Comparison of ENCODE assay signal across 8 cellular contexts in genomic region chr3:128153156-128154011, GRCh38. TPM values are rescaled to one million over a fixed set of nuclear protein-coding genes. Genes with fewer than 3 reads are reported as not detected.
DNase-seq lines count a peak whose midpoint lies in the region; ATAC-seq and TF ChIP-seq lines count a peak whose summit lies in the region.

A gene with protein sequence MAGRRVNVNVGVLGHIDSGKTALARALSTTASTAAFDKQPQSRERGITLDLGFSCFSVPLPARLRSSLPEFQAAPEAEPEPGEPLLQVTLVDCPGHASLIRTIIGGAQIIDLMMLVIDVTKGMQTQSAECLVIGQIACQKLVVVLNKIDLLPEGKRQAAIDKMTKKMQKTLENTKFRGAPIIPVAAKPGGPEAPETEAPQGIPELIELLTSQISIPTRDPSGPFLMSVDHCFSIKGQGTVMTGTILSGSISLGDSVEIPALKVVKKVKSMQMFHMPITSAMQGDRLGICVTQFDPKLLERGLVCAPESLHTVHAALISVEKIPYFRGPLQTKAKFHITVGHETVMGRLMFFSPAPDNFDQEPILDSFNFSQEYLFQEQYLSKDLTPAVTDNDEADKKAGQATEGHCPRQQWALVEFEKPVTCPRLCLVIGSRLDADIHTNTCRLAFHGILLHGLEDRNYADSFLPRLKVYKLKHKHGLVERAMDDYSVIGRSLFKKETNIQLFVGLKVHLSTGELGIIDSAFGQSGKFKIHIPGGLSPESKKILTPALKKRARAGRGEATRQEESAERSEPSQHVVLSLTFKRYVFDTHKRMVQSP (plus strand): TSS chr3:128153481. CDS start chr3:128153508, 27 bp downstream.

- H4K20me1 ChIP-seq in H9 (ENCODE audit: control insufficient read depth, insufficient read depth, insufficient read length) = no peaks in the 10 kb centered on the region

- H3K14ac ChIP-seq in H9 (ENCODE audit: insufficient read depth, low read length) (peak within 1 kb of the TSS; percentile 71; the same call in 1 of the 2 replicates), neuronal stem cell (ENCODE audit: low read length) (no peak within 1 kb of the TSS)

- ATAC-seq in foreskin keratinocyte = peak; percentile 85

- H4K5ac ChIP-seq in H9 (ENCODE audit: insufficient read length, low read depth, low read length) = no peak within 1 kb of the TSS

- H3K9me3 ChIP-seq in H9 (ENCODE audit: control insufficient read depth, low read depth, low read length) (no peaks in the 10 kb centered on the region), SJCRH30 (replicated peaks) (peaks cover 2% of the 10 kb centered on the region; the same call in 1 of the 2 replicates), neuronal stem cell (replicated peaks in 1 of 2; ENCODE audit: control insufficient read depth in 2 of 2, insufficient read depth in 1 of 2, low read depth in 1 of 2, low read length in 2 of 2) (peaks cover 0 to 12% of the 10 kb centered on the region in 2 donors), subcutaneous abdominal adipose tissue (ENCODE audit: control insufficient read depth in 5 of 5, low read length in 5 of 5) (no peaks in the 10 kb centered on the region)

- H3K56ac ChIP-seq in H9 (ENCODE audit: insufficient read length, low read depth, low read length) = no peak within 1 kb of the TSS

- H2BK15ac ChIP-seq in H9 (ENCODE audit: low read depth, low read length) (no peak within 1 kb of the TSS), neuronal stem cell (ENCODE audit: low read length) (no peak within 1 kb of the TSS)

- no peaks in the 10 kb centered on the region for H3K4me1 ChIP-seq in H9 (ENCODE audit: insufficient read depth, low read length)
- H3K4me1 ChIP-seq in SJCRH30 = no peaks in the 10 kb centered on the region
- H3K4me1 ChIP-seq in foreskin keratinocyte = peaks cover 4% of the 10 kb centered on the region
- H3K4me1 ChIP-seq in neuronal stem cell (ENCODE audit: control insufficient read depth in 2 of 2, insufficient read depth in 1 of 2, low read depth in 1 of 2, low read length in 2 of 2) = no peaks in the 10 kb centered on the region
- H3K4me1 ChIP-seq in subcutaneous abdominal adipose tissue (ENCODE audit: control insufficient read depth in 5 of 5, insufficient read depth in 5 of 5, low read length in 5 of 5) = peaks cover 0 to 13% (median 10%) of the 10 kb centered on the region in 5 donors

- H2BK120ac ChIP-seq in H9 (ENCODE audit: low read depth, low read length, poor library complexity, severe bottlenecking) = no peak within 1 kb of the TSS
- H2BK120ac ChIP-seq in neuronal stem cell (ENCODE audit: low read depth, low read length) = no peak within 1 kb of the TSS

- H3K9ac ChIP-seq in H9 (ENCODE audit: extremely low read depth, insufficient read length, low read length) = peak within 1 kb of the TSS; percentile 79
- peak within 1 kb of the TSS; percentile 95 for H3K9ac ChIP-seq in neuronal stem cell (ENCODE audit: low read depth, low read length, poor library complexity)
- peak within 1 kb of the TSS; percentile 83 to 92 (median 85) for H3K9ac ChIP-seq in subcutaneous abdominal adipose tissue (ENCODE audit: low read length in 5 of 5)

- no peak within 1 kb of the TSS for H2BK5ac ChIP-seq in H9 (ENCODE audit: insufficient read length, low read length)
- H2BK5ac ChIP-seq in neuronal stem cell (ENCODE audit: low read length) = no peak within 1 kb of the TSS

- H2BK20ac ChIP-seq in H9 (ENCODE audit: low read depth, low read length, poor library complexity, severe bottlenecking) = no peak within 1 kb of the TSS

- H3K27ac ChIP-seq in H9 (ENCODE audit: insufficient read length, low read depth, low read length) = no peak within 1 kb of the TSS
- peak within 1 kb of the TSS; percentile 70 for H3K27ac ChIP-seq in SJCRH30
- H3K27ac ChIP-seq in foreskin keratinocyte = no peak within 1 kb of the TSS
- no peak within 1 kb of the TSS for H3K27ac ChIP-seq in neuronal stem cell (replicated peaks; ENCODE audit: low read length)
- peak within 1 kb of the TSS; percentile 60 for H3K27ac ChIP-seq in subcutaneous abdominal adipose tissue (ENCODE audit: low read depth, low read length)

- no peak within 1 kb of the TSS for H3T11ph ChIP-seq in H9 (ENCODE audit: low read length)

- H3K4me2 ChIP-seq in H9 (ENCODE audit: insufficient read depth, insufficient read length, low read length) = peak within 1 kb of the TSS; percentile 32
- peak within 1 kb of the TSS; percentile 66 for H3K4me2 ChIP-seq in neuronal stem cell (ENCODE audit: insufficient read depth, low read length, poor library complexity, severe bottlenecking)

- TF ChIP-seq CTCF in H9 (conservative IDR thresholded peaks at IDR 0.05) = no peak
- TF ChIP-seq CTCF in foreskin keratinocyte (conservative IDR thresholded peaks at IDR 0.05) = no peak

- H3K4me3 ChIP-seq in SJCRH30 = peak within 1 kb of the TSS; percentile 97
- peak within 1 kb of the TSS; percentile 79 to 93 for H3K4me3 ChIP-seq in neuronal stem cell (ENCODE audit: low read length in 2 of 2)
- H3K4me3 ChIP-seq in subcutaneous abdominal adipose tissue (ENCODE audit: low read depth in 1 of 5, low read length in 5 of 5) = peak within 1 kb of the TSS; percentile 78 to 89 (median 83)

- H3K9me3 Mint-ChIP-seq in H9 = peaks cover 7 to 13% of the 10 kb centered on the region in 2 experiments; a peak in 4 of 5 replicates

- peak within 1 kb of the TSS; percentile 14 for H2AFZ ChIP-seq in H9 (ENCODE audit: low read length)
- peak within 1 kb of the TSS; percentile 91 for H2AFZ ChIP-seq in neuronal stem cell (ENCODE audit: low read length)

- H3K18ac ChIP-seq in H9 (ENCODE audit: insufficient read length, low read depth, low read length) (peak within 1 kb of the TSS; percentile 8), neuronal stem cell (ENCODE audit: low read length) (peak within 1 kb of the TSS; percentile 77)

- H3K27me3 ChIP-seq in H9 (ENCODE audit: insufficient read depth, low read length) (no peaks in the 10 kb centered on the region), SJCRH30 (no peaks in the 10 kb centered on the region), foreskin keratinocyte (peaks cover 2% of the 10 kb centered on the region), neuronal stem cell (ENCODE audit: control insufficient read depth in 3 of 3, insufficient read depth in 3 of 3, low read depth in 1 of 3, low read length in 3 of 3) (peaks cover 0 to 10% (median 0%) of the 10 kb centered on the region in 3 experiments), subcutaneous abdominal adipose tissue (ENCODE audit: control insufficient read depth in 5 of 5, insufficient read depth in 4 of 5, low read length in 5 of 5) (no peaks in the 10 kb centered on the region)

- H2AK5ac ChIP-seq in H9 (ENCODE audit: insufficient read length, low read length) = no peak within 1 kb of the TSS
- H2AK5ac ChIP-seq in neuronal stem cell (ENCODE audit: low read depth, low read length) = no peak within 1 kb of the TSS

- WGBS in H9 (ENCODE audit: extremely low coverage, insufficient read length, low lambda C conversion rate) = no CpG with 5 or more reads among the region's 95 CpGs
- WGBS in neuronal stem cell (ENCODE audit: extremely low coverage in 2 of 2, insufficient read length in 2 of 2, insufficient replicate concordance in 1 of 2), 2 donors = no CpG with 5 or more reads among the region's 95 CpGs

- H4K8ac ChIP-seq in H9 (replicated peaks; ENCODE audit: insufficient read length, low read depth, low read length) (no peak within 1 kb of the TSS), neuronal stem cell (ENCODE audit: low read depth, low read length) (no peak within 1 kb of the TSS)

- no peaks in the 10 kb centered on the region for H3K79me2 ChIP-seq in H9 (ENCODE audit: insufficient read depth, low read length)

- no peak within 1 kb of the TSS for H3K4ac ChIP-seq in H9 (ENCODE audit: low read depth, low read length)
- H3K4ac ChIP-seq in neuronal stem cell (ENCODE audit: low read length) = no peak within 1 kb of the TSS

- no peak within 1 kb of the TSS for H4K91ac ChIP-seq in H9 (ENCODE audit: insufficient read length, low read depth, low read length)
- no peak within 1 kb of the TSS for H4K91ac ChIP-seq in neuronal stem cell (ENCODE audit: low read depth, low read length, poor library complexity)

- H2BK12ac ChIP-seq in H9 (ENCODE audit: insufficient read length, low read depth, low read length) (no peak within 1 kb of the TSS), neuronal stem cell (ENCODE audit: low read length) (no peak within 1 kb of the TSS)

- H3K79me1 ChIP-seq in H9 (ENCODE audit: insufficient read depth, low read depth, low read length, poor library complexity, severe bottlenecking) (no peaks in the 10 kb centered on the region), neuronal stem cell (ENCODE audit: low read depth, low read length) (peaks cover 2% of the 10 kb centered on the region)

- peaks cover 2 to 7% of the 10 kb centered on the region in 2 experiments for H3K4me1 Mint-ChIP-seq in H9

- H3K23ac ChIP-seq in H9 (ENCODE audit: insufficient read length, low read depth, low read length) (no peak within 1 kb of the TSS), neuronal stem cell (ENCODE audit: low read depth, low read length, poor library complexity) (peak within 1 kb of the TSS; percentile 67)

- DNase-seq in GF-D8 (lab: John Stamatoyannopoulos, UW) = peak; percentile 62
- DNase-seq in H9 = peak; percentile 76
- peak; percentile 86 for DNase-seq in M059J (ENCODE audit: low read depth)
- peak; percentile 84 to 88 for DNase-seq in SJCRH30
- peak; percentile 84 for DNase-seq in activated gamma-delta T cell treated with Interleukin-2 at 50 U/mL for 16 hours
- DNase-seq in foreskin keratinocyte = peak; percentile 58 to 83
- DNase-seq in neuronal stem cell (ENCODE audit: low spot score) = peak; percentile 72

- peaks cover 20% of the 10 kb centered on the region for H3K27me3 Mint-ChIP-seq in H9 (ENCODE audit: low read depth)

- H3K27ac Mint-ChIP-seq in H9 = peak within 1 kb of the TSS in 2 of 3 experiments; percentile 32 to 89; a peak in 4 of 7 replicates

- H3K36me3 ChIP-seq in SJCRH30 = peaks cover 5% of the 10 kb centered on the region; the same call in 1 of the 2 replicates
- peaks cover 0 to 30% of the 10 kb centered on the region in 2 donors for H3K36me3 ChIP-seq in neuronal stem cell (replicated peaks in 1 of 2; ENCODE audit: control insufficient read depth in 2 of 2, insufficient read depth in 2 of 2, low read length in 2 of 2)
- peaks cover 0 to 7% (median 4%) of the 10 kb centered on the region in 5 donors for H3K36me3 ChIP-seq in subcutaneous abdominal adipose tissue (ENCODE audit: control insufficient read depth in 5 of 5, insufficient read depth in 5 of 5, low read length in 5 of 5)

- H3K4me3 Mint-ChIP-seq in H9 = peak within 1 kb of the TSS; percentile 75 to 89

- H3K36me3 Mint-ChIP-seq in H9 (ENCODE audit: insufficient read depth in 1 of 3, low read depth in 3 of 3) = peaks cover 19 to 25% (median 19%) of the 10 kb centered on the region in 3 experiments

- H3K23me2 ChIP-seq in H9 (ENCODE audit: insufficient read length, low read depth, low read length, poor library complexity, severe bottlenecking) = no peaks in the 10 kb centered on the region

RNA-seq across cellular contexts. Expression of the gene that starts here (rescaled TPM):
- 9.5 and 10.2 TPM in 2 replicates for total RNA-seq in H9 (2021)
- total RNA-seq in M059J (2014; rRNA removed; shearing (Covaris generic)) = 13.8 and 14.3 TPM in 2 replicates
- total RNA-seq in SJCRH30 (2014; rRNA removed; shearing (Covaris generic)) = 10.6 and 11.4 TPM in 2 replicates
- total RNA-seq in foreskin keratinocyte = 9.7 and 11.9 TPM in 2 replicates
- 16.8 and 17.6 TPM in 2 replicates for polyA plus RNA-seq in foreskin keratinocyte
- polyA plus RNA-seq in neuronal stem cell (2013, experiment 1 of 2) = 5.1 TPM
- 4.9 TPM for polyA plus RNA-seq in neuronal stem cell (2013, experiment 2 of 2)

Comparison
In these comparisons a context has a peak if more than half of its experiments do, and no peak if none do; other contexts are left out.
1. H3K27ac ChIP-seq: peak in SJCRH30 (single experiment) and subcutaneous abdominal adipose tissue (single experiment); none in H9 (single experiment), foreskin keratinocyte (single experiment) and neuronal stem cell (single experiment).
2. Peak in every context shown above with its lines, with median percentiles within 50 percentile points of each other: DNase-seq, H3K9ac ChIP-seq and H3K4me3 ChIP-seq.